ENCODE assay signal across 2 cellular contexts in the genomic region with DNA sequence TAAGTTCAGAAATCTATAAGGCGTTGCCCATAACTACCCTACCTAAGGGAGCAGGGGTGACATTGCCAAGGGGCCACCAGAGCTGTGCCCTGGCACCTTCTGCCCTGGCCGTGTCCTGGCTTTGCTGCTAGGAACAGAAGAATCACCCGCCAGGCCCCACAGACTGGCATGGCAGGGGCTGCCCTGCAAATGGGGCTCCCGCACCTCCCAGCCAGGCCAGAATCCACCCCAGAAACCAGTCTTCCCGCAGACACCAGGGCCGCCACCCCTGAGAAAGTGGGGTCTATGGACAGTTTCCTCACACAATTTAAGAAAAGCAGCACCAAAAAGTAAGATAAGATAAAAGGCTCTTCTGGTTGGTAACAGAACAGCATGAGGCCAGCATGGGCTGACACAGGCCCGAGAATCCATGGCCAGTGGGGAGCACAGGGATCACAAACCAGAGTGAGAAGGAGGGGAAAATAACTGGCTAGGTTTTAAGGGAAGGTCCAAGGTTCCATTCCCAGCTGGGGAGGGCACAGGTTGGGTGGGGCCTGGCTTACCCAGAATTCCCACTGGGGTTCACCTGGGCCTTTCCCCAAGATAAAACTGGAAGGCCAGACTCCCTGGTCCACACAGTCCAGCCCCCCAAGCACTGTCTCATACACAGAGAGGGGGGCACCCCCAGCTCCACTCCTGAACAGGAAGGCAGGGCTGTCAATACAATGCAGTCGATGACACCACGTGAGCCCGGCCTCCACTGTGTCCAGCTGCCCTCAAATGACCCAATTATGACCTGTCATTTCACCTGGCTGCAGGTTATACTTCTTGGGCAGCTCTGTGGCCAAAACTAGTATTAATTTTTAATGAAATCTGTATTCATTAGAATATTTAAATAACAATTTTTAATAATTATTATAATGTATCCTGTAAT.
A peak's percentile ranks its signal among the peaks of the same experiment; 100 is the strongest.
TF ChIP-seq lines count a peak whose summit lies in the region.

No MANE protein-coding gene starts in this region.

TF ChIP-seq in HepG2, 621 proteins besides CTCF, POLR2A, EP300 and RAD21 (continues in another document):
- TF ChIP-seq HNF4G (IDR thresholded peaks at IDR 0.05; ENCODE audit: borderline replicate concordance, low read depth, low read length) (peak; percentile 20; the same call in 1 of the 2 replicates), HNF4G (CRISPR knock-in tag; IDR thresholded peaks at IDR 0.05; ENCODE audit: borderline replicate concordance, low read depth) (no peak), XRCC5 (optimal IDR thresholded peaks at IDR 0.05; ENCODE audit: low read length) (peak; percentile 30), ZNF687 (CRISPR knock-in tag; IDR thresholded peaks at IDR 0.05) (peak; percentile 31), SPEN (CRISPR knock-in tag; IDR thresholded peaks at IDR 0.05; ENCODE audit: low read depth) (0 out of 2 replicates have a peak, but pooled peaks have one; percentile 25), TFAP4 (IDR thresholded peaks at IDR 0.05; ENCODE audit: borderline replicate concordance, low read depth) (peak; percentile 58; the same call in 1 of the 2 replicates), ZFX (CRISPR knock-in tag; IDR thresholded peaks at IDR 0.05; ENCODE audit: low read depth) (peak; percentile 37; the same call in 1 of the 2 replicates), KLF6 (CRISPR knock-in tag; IDR thresholded peaks at IDR 0.05) (no peak), AGO2 (optimal IDR thresholded peaks at IDR 0.05; ENCODE audit: low read depth, low read length) (peak; percentile 33), SNAPC2 (CRISPR knock-in tag; IDR thresholded peaks at IDR 0.05) (0 out of 2 replicates have a peak, but pooled peaks have one; percentile 28), BORCS8-MEF2B (CRISPR knock-in tag; IDR thresholded peaks at IDR 0.05) (peak; percentile 49), SNAI1 (CRISPR knock-in tag; IDR thresholded peaks at IDR 0.05; ENCODE audit: borderline replicate concordance) (peak; percentile 31; the same call in 1 of the 2 replicates), KAT8 (CRISPR knock-in tag; IDR thresholded peaks at IDR 0.05) (no peak), MAFF (IDR thresholded peaks at IDR 0.05; ENCODE audit: low read depth, low read length) (no peak), TRAFD1 (CRISPR knock-in tag; IDR thresholded peaks at IDR 0.05; ENCODE audit: borderline replicate concordance) (no peak)
- TF ChIP-seq, protein P1, sequence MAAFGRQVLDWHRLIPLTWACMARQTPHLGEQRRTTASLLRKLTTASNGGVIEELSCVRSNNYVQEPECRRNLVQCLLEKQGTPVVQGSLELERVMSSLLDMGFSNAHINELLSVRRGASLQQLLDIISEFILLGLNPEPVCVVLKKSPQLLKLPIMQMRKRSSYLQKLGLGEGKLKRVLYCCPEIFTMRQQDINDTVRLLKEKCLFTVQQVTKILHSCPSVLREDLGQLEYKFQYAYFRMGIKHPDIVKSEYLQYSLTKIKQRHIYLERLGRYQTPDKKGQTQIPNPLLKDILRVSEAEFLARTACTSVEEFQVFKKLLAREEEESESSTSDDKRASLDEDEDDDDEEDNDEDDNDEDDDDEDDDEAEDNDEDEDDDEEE (CRISPR knock-in tag; IDR thresholded peaks at IDR 0.05) = no peak

TF ChIP-seq in SK-N-SH, 30 proteins besides CTCF, POLR2A, EP300 and RAD21:
- no peak for TF ChIP-seq RFX5 (IDR thresholded peaks at IDR 0.05; ENCODE audit: low read length)
- TF ChIP-seq, protein P2, sequence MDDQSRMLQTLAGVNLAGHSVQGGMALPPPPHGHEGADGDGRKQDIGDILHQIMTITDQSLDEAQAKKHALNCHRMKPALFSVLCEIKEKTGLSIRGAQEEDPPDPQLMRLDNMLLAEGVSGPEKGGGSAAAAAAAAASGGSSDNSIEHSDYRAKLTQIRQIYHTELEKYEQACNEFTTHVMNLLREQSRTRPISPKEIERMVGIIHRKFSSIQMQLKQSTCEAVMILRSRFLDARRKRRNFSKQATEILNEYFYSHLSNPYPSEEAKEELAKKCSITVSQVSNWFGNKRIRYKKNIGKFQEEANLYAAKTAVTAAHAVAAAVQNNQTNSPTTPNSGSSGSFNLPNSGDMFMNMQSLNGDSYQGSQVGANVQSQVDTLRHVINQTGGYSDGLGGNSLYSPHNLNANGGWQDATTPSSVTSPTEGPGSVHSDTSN (IDR thresholded peaks at IDR 0.05) = no peak
- no peak for TF ChIP-seq NRF1 (IDR thresholded peaks at IDR 0.05; ENCODE audit: low read depth, low read length)
- no peak for TF ChIP-seq RXRA (IDR thresholded peaks at IDR 0.05; ENCODE audit: borderline replicate concordance, low read depth)
- TF ChIP-seq, protein P3, sequence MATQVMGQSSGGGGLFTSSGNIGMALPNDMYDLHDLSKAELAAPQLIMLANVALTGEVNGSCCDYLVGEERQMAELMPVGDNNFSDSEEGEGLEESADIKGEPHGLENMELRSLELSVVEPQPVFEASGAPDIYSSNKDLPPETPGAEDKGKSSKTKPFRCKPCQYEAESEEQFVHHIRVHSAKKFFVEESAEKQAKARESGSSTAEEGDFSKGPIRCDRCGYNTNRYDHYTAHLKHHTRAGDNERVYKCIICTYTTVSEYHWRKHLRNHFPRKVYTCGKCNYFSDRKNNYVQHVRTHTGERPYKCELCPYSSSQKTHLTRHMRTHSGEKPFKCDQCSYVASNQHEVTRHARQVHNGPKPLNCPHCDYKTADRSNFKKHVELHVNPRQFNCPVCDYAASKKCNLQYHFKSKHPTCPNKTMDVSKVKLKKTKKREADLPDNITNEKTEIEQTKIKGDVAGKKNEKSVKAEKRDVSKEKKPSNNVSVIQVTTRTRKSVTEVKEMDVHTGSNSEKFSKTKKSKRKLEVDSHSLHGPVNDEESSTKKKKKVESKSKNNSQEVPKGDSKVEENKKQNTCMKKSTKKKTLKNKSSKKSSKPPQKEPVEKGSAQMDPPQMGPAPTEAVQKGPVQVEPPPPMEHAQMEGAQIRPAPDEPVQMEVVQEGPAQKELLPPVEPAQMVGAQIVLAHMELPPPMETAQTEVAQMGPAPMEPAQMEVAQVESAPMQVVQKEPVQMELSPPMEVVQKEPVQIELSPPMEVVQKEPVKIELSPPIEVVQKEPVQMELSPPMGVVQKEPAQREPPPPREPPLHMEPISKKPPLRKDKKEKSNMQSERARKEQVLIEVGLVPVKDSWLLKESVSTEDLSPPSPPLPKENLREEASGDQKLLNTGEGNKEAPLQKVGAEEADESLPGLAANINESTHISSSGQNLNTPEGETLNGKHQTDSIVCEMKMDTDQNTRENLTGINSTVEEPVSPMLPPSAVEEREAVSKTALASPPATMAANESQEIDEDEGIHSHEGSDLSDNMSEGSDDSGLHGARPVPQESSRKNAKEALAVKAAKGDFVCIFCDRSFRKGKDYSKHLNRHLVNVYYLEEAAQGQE (IDR thresholded peaks at IDR 0.05; ENCODE audit: low read depth, low read length) = no peak
- TF ChIP-seq, protein P4, sequence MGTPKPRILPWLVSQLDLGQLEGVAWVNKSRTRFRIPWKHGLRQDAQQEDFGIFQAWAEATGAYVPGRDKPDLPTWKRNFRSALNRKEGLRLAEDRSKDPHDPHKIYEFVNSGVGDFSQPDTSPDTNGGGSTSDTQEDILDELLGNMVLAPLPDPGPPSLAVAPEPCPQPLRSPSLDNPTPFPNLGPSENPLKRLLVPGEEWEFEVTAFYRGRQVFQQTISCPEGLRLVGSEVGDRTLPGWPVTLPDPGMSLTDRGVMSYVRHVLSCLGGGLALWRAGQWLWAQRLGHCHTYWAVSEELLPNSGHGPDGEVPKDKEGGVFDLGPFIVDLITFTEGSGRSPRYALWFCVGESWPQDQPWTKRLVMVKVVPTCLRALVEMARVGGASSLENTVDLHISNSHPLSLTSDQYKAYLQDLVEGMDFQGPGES (IDR thresholded peaks at IDR 0.05; ENCODE audit: low read depth, low read length) = no peak
- no peak for TF ChIP-seq POLR2AphosphoS5 (IDR thresholded peaks at IDR 0.05; ENCODE audit: low read depth, low read length)
- no peak for TF ChIP-seq CHD2 (IDR thresholded peaks at IDR 0.05; ENCODE audit: low read length, partially characterized antibody)
- no peak for TF ChIP-seq GATA2 (CRISPR knock-in tag; IDR thresholded peaks at IDR 0.05)
- no peak for TF ChIP-seq TAF1 (IDR thresholded peaks at IDR 0.05; ENCODE audit: borderline replicate concordance, low read depth, low read length)
- TF ChIP-seq, protein P5, sequence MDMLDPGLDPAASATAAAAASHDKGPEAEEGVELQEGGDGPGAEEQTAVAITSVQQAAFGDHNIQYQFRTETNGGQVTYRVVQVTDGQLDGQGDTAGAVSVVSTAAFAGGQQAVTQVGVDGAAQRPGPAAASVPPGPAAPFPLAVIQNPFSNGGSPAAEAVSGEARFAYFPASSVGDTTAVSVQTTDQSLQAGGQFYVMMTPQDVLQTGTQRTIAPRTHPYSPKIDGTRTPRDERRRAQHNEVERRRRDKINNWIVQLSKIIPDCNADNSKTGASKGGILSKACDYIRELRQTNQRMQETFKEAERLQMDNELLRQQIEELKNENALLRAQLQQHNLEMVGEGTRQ (IDR thresholded peaks at IDR 0.05; ENCODE audit: borderline replicate concordance, low read depth, low read length) = no peak
- TF ChIP-seq YY1 (IDR thresholded peaks at IDR 0.05; ENCODE audit: low read depth) = no peak
- no peak for TF ChIP-seq FOXJ3 (CRISPR knock-in tag; IDR thresholded peaks at IDR 0.05)
- TF ChIP-seq GABPA (IDR thresholded peaks at IDR 0.05; ENCODE audit: low read depth) = no peak
